Comparison of ENCODE assay signal across 8 cellular contexts in genomic region chr19:6109947-6110346, GRCh38. TPM values are rescaled to one million over a fixed set of nuclear protein-coding genes. Genes with fewer than 3 reads are reported as not detected.
A peak's percentile ranks its signal among the peaks of the same experiment; 100 is the strongest.
DNase-seq lines count a peak whose midpoint lies in the region; ATAC-seq and TF ChIP-seq lines count a peak whose summit lies in the region.

No MANE protein-coding gene starts in this region.

- peak overlapping the region; percentile 95 for H3K4me3 Mint-ChIP-seq in chondrocyte (ENCODE audit: unreplicated experiment)

- H3K9ac ChIP-seq in HUES6 (ENCODE audit: low read length) (no peak overlapping the region), muscle layer of colon (ENCODE audit: low read length) (peak overlapping the region; percentile 98)

- CTCF ChIA-PET in AG04450 (lab: Charles Lee) = no interaction called here

- no peaks in the 10 kb centered on the region for H3K4me1 ChIP-seq in HUES6 (ENCODE audit: control insufficient read depth, insufficient read depth, low read length)
- peaks cover 14% of the 10 kb centered on the region for H3K4me1 ChIP-seq in muscle layer of colon (ENCODE audit: insufficient read depth, low read length)

- POLR2A ChIA-PET in AG04450 (lab: Yijun Ruan, JAX) = no interaction called here

- H3K27me3 ChIP-seq in AG04450 (ENCODE audit: control insufficient read depth, insufficient read depth, low read length) (no peaks in the 10 kb centered on the region), HUES6 (ENCODE audit: control insufficient read depth, insufficient read depth, low read length) (peaks cover 27% of the 10 kb centered on the region), muscle layer of colon (ENCODE audit: control insufficient read depth in 1 of 2, insufficient read depth in 2 of 2, low read length in 2 of 2) (no peaks in the 10 kb centered on the region)

- no peaks in the 10 kb centered on the region for H3K9me3 Mint-ChIP-seq in chondrocyte (ENCODE audit: low read depth)

- H3K4me1 Mint-ChIP-seq in chondrocyte (ENCODE audit: low read depth) = peaks cover 33% of the 10 kb centered on the region

- peaks cover 2% of the 10 kb centered on the region for H3K27me3 Mint-ChIP-seq in chondrocyte (ENCODE audit: low read depth)

- DNase-seq in AG04450 (ENCODE audit: low read depth, low spot score) (no peak), chondrocyte (ENCODE audit: low spot score) (no peak), CD1c-positive myeloid dendritic cell (ENCODE audit: extremely low spot score) (no peak)
- DNase-seq in effector CD4-positive, alpha-beta T cell = no peak

- H3K9me3 ChIP-seq in AG04450 (ENCODE audit: control insufficient read depth, insufficient read depth, low read length) (no peaks in the 10 kb centered on the region), HUES6 (ENCODE audit: control insufficient read depth, insufficient read depth, low read depth, low read length) (no peaks in the 10 kb centered on the region), muscle layer of colon (ENCODE audit: low read length) (no peaks in the 10 kb centered on the region)

- peak overlapping the region; percentile 98 for H3K27ac Mint-ChIP-seq in chondrocyte (ENCODE audit: unreplicated experiment)

- H3K4me3 ChIP-seq in AG04450 (ENCODE audit: low read depth, low read length) (peak overlapping the region; percentile 67), HUES6 (ENCODE audit: low read depth, low read length) (peak overlapping the region; percentile 90), muscle layer of colon (ENCODE audit: low read depth in 1 of 2, low read length in 2 of 2) (peak overlapping the region; percentile 66 to 87)

- H3K36me3 ChIP-seq in HUES6 (ENCODE audit: control insufficient read depth, insufficient read depth, low read length) (no peaks in the 10 kb centered on the region), muscle layer of colon (ENCODE audit: insufficient read depth, low read length) (peaks cover 5% of the 10 kb centered on the region)

- TF ChIP-seq CTCF in AG04450 (IDR thresholded peaks at IDR 0.05; ENCODE audit: low read depth, low read length) (no peak), chondrocyte (IDR thresholded peaks at IDR 0.05) (no peak)

- H3K27ac ChIP-seq in AG04450 (ENCODE audit: low read depth, low read length) = no peak overlapping the region
- H3K27ac ChIP-seq in HUES6 (ENCODE audit: low read depth, low read length) = no peak overlapping the region
- peak overlapping the region; percentile 95 for H3K27ac ChIP-seq in muscle layer of colon (ENCODE audit: low read depth, low read length)

- ATAC-seq in HG03097 (IDR thresholded peaks at IDR 0.05; ENCODE audit: low FRiP score, unreplicated experiment) (no peak), HG03039 (IDR thresholded peaks at IDR 0.05; ENCODE audit: unreplicated experiment) (no peak)

- H3K36me3 Mint-ChIP-seq in chondrocyte (ENCODE audit: low read depth) = no peaks in the 10 kb centered on the region

RNA-seq across cellular contexts. Expression of gene RFX2, which starts 0.4 kb away (rescaled TPM):
- polyA plus RNA-seq in AG04450 (2011; rRNA removed) = 2.7 and 2.9 TPM in 2 replicates
- 7.3 and 9.8 TPM in 2 replicates for polyA minus RNA-seq in AG04450 (2011; rRNA and poly(A)+ RNA removed)
- total RNA-seq in chondrocyte = 5.6 to 9.9 TPM (median 6.5 TPM) in 3 replicates

RNA-seq across cellular contexts. Expression of gene ACSBG2, which starts 25.5 kb away (rescaled TPM):
- polyA plus RNA-seq in AG04450 (2011; rRNA removed) = not detected in 2 replicates
- not detected in 2 replicates for polyA minus RNA-seq in AG04450 (2011; rRNA and poly(A)+ RNA removed)
- total RNA-seq in chondrocyte = 0.10 TPM in 1 of 3 replicates, not detected in the others
